ENCODE assay signal across 8 cellular contexts in genomic region chr14:105087308-105087962, GRCh38. TPM values are rescaled to one million over a fixed set of nuclear protein-coding genes. Genes with fewer than 3 reads are reported as not detected.
DNase-seq lines count a peak whose midpoint lies in the region; ATAC-seq and TF ChIP-seq lines count a peak whose summit lies in the region.

No MANE protein-coding gene starts in this region.

- DNase-seq in activated T-cell treated with anti-CD3 and anti-CD28 coated beads, Interleukin-2, amount 50 U/mL, for 48 hours, result peak; percentile 50 to 57
- peak in 4 of 5 donors; percentile 38 to 78 (median 60) for DNase-seq in heart left ventricle
- DNase-seq in prostate gland (ENCODE audit: low spot score), result peak; percentile 59
- no peak for DNase-seq in NOMO-1 (lab: John Stamatoyannopoulos, UW; ENCODE audit: unreplicated experiment in 2 of 2)

- TF ChIP-seq CTCF in heart left ventricle (IDR thresholded peaks at IDR 0.05), result no peak
- TF ChIP-seq CTCF in prostate gland (IDR thresholded peaks at IDR 0.05), result no peak

- H3K4me3 ChIP-seq in GM08714 (ENCODE audit: low read length), result peak overlapping the region; percentile 51; the same call in 1 of the 2 replicates
- peak overlapping the region; percentile 3 to 64 (median 53) for H3K4me3 ChIP-seq in heart left ventricle
- H3K4me3 ChIP-seq in prostate gland, result peak overlapping the region; percentile 26 to 35

- H3K4me1 ChIP-seq in heart left ventricle, result peaks cover 12 to 53% (median 40%) of the 10 kb centered on the region in 12 donors
- H3K4me1 ChIP-seq in prostate gland (replicated peaks), result peaks cover 30% of the 10 kb centered on the region

- peak overlapping the region in 8 of 12 donors; percentile 29 to 74 (median 56) for H3K27ac ChIP-seq in heart left ventricle
- peak overlapping the region; percentile 63 to 71 for H3K27ac ChIP-seq in prostate gland

- ATAC-seq in HG03135 (IDR thresholded peaks at IDR 0.05; ENCODE audit: unreplicated experiment), result peak; percentile 2
- peak in 1 of 4 donors; percentile 11 for ATAC-seq in heart left ventricle
- ATAC-seq in HG03196 (IDR thresholded peaks at IDR 0.05; ENCODE audit: unreplicated experiment), result no peak
- ATAC-seq in HG03159 (IDR thresholded peaks at IDR 0.05; ENCODE audit: unreplicated experiment), result no peak

- TF ChIP-seq POLR2A in heart left ventricle (IDR thresholded peaks at IDR 0.05) (no peak), prostate gland (IDR thresholded peaks at IDR 0.05) (peak; percentile 26)

- H3K27me3 ChIP-seq in heart left ventricle, result peaks cover 0 to 11% (median 0%) of the 10 kb centered on the region in 9 donors
- H3K27me3 ChIP-seq in prostate gland (replicated peaks; ENCODE audit: insufficient read depth), result no peaks in the 10 kb centered on the region

- WGBS in heart left ventricle, 4 donors, result 2 to 19% (median 5%) methylated on average over 17 to 60 of the region's 60 CpGs
- WGBS in prostate gland, result 3% methylated on average over 57 of the region's 60 CpGs

- H3K9me3 ChIP-seq in heart left ventricle (no peaks in the 10 kb centered on the region), prostate gland (no peaks in the 10 kb centered on the region)

- H3K36me3 ChIP-seq in heart left ventricle, result no peaks in the 10 kb centered on the region
- H3K36me3 ChIP-seq in prostate gland, result no peaks in the 10 kb centered on the region

- intact Hi-C loops in heart left ventricle (cut with DNase I) (loop anchor here in 5 of 10 donors (2.0 to 5.0 kb wide), 3 partner anchors 40 to 111 kb away; partner anchors contain the start of gene AHNAK2 (in 2 of the 5)), prostate gland (cut with DNase I) (no loop called here)

RNA-seq across cellular contexts. Expression of gene GPR132, which starts 22.2 kb away (rescaled TPM):
- total RNA-seq in heart left ventricle, result 1 to 10 TPM in 3 of 9 donors, under 1 TPM in 6; 0.27 to 5.3 (median 0.77) TPM
- polyA plus RNA-seq in heart left ventricle, result under 1 TPM; 0.50 to 0.51 TPM
- total RNA-seq in prostate gland, result 1 to 10 TPM in 1 of 2 donors, under 1 TPM in 1; 0.68 to 1.4 TPM

Comparison
In these comparisons a context has a peak if more than half of its experiments do, and no peak if none do; other contexts are left out.
1. DNase-seq: peak in activated T-cell treated with anti-CD3 and anti-CD28 coated beads, Interleukin-2, amount 50 U/mL, for 48 hours (2 of 2), heart left ventricle (4 of 5) and prostate gland (single experiment); none in NOMO-1 (0 of 2).
2. Peak in every context shown above with its lines, with median percentiles within 50 percentile points of each other: H3K4me3 ChIP-seq.